Comparison of ENCODE assay signal across 1 cellular context in the genomic region with DNA sequence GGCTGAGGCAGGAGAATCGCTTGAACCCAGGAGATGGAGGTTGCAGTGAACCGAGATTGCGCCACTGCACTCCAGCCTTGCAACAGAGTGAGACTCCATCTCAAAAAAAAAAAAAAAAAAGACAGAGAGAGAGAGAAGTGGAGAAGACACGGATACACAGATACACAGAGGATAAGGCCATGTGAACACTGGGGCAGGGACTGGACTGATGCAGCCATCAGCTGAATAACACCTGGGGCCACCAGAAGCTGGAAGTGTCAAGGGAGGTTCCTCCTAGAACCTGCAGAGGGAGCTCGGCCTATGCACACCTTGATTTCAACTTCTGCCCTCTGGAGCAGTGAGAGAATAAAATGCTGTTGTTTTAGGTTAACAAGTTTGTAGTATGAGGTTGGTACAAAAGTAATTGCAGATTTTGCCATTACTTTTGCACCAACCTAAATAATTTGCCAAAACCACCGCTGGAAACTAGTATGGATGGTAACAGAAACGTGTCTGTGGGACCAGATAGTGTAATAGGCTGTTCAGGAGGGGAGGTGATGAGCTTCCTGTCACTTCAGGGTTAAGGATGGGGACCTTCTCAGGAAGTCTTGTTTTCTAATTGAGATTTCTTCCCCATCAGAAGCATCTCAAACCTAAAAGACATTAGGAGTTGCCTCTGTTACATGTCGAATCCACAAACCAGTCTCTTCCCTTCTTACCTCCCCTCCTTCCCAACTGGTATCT.
TF ChIP-seq lines count a peak whose summit lies in the region.

No MANE protein-coding gene starts in this region.

TF ChIP-seq in HEK293, 187 proteins besides CTCF, POLR2A, EP300 and RAD21 (continued from another document):
- TF ChIP-seq, protein P1, sequence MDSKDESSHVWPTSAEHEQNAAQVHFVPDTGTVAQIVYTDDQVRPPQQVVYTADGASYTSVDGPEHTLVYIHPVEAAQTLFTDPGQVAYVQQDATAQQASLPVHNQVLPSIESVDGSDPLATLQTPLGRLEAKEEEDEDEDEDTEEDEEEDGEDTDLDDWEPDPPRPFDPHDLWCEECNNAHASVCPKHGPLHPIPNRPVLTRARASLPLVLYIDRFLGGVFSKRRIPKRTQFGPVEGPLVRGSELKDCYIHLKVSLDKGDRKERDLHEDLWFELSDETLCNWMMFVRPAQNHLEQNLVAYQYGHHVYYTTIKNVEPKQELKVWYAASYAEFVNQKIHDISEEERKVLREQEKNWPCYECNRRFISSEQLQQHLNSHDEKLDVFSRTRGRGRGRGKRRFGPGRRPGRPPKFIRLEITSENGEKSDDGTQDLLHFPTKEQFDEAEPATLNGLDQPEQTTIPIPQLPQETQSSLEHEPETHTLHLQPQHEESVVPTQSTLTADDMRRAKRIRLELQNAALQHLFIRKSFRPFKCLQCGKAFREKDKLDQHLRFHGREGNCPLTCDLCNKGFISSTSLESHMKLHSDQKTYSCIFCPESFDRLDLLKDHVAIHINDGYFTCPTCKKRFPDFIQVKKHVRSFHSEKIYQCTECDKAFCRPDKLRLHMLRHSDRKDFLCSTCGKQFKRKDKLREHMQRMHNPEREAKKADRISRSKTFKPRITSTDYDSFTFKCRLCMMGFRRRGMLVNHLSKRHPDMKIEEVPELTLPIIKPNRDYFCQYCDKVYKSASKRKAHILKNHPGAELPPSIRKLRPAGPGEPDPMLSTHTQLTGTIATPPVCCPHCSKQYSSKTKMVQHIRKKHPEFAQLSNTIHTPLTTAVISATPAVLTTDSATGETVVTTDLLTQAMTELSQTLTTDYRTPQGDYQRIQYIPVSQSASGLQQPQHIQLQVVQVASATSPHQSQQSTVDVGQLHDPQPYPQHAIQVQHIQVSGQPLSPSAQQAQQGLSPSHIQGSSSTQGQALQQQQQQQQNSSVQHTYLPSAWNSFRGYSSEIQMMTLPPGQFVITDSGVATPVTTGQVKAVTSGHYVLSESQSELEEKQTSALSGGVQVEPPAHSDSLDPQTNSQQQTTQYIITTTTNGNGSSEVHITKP (tag by site-specific recombination; IDR thresholded peaks at IDR 0.05), result peak; percentile 90
- TF ChIP-seq, protein P2, sequence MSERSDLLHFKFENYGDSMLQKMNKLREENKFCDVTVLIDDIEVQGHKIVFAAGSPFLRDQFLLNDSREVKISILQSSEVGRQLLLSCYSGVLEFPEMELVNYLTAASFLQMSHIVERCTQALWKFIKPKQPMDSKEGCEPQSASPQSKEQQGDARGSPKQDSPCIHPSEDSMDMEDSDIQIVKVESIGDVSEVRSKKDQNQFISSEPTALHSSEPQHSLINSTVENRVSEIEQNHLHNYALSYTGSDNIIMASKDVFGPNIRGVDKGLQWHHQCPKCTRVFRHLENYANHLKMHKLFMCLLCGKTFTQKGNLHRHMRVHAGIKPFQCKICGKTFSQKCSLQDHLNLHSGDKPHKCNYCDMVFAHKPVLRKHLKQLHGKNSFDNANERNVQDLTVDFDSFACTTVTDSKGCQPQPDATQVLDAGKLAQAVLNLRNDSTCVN (tag by site-specific recombination; optimal IDR thresholded peaks at IDR 0.05), result no peak
- TF ChIP-seq ZNF707 (tag by site-specific recombination; IDR thresholded peaks at IDR 0.05) (no peak), ZNF311 (tag by site-specific recombination; IDR thresholded peaks at IDR 0.05; ENCODE audit: borderline replicate concordance) (no peak), KLF1 (tag by site-specific recombination; IDR thresholded peaks at IDR 0.05) (no peak), ZNF350 (tag by site-specific recombination; IDR thresholded peaks at IDR 0.05) (no peak), ZNF792 (tag by site-specific recombination; IDR thresholded peaks at IDR 0.05) (no peak), MEIS1 (CRISPR knock-in tag; IDR thresholded peaks at IDR 0.05; ENCODE audit: borderline replicate concordance) (no peak), ZNF544 (tag by site-specific recombination; IDR thresholded peaks at IDR 0.05) (no peak)
